ENCODE assay signal across 16 cellular contexts in genomic region chr6:143538374-143538773, GRCh38. TPM values are rescaled to one million over a fixed set of nuclear protein-coding genes. Genes with fewer than 3 reads are reported as not detected.
A peak's percentile ranks its signal among the peaks of the same experiment; 100 is the strongest.
DNase-seq lines count a peak whose midpoint lies in the region; ATAC-seq, FAIRE-seq and TF ChIP-seq lines count a peak whose summit lies in the region.
"Had no signal": no experiment of that assay in that cellular context is flagged by ENCODE, and none has a peak within 500 bp of the region (broad histone marks: within the 10 kb centered on the region; RNA-seq: fewer than 3 reads in every experiment).

No MANE protein-coding gene starts in this region.

- no peak for FAIRE-seq in H1 (lab: Jason Lieb, UNC)
- FAIRE-seq: GM12878 had no signal

- no peak for TF ChIP-seq EP300 in H1 (IDR thresholded peaks at IDR 0.05; ENCODE audit: borderline replicate concordance in 1 of 2, low read depth in 2 of 2, low read length in 2 of 2)

- no peak for TF ChIP-seq CTCF in H1 (IDR thresholded peaks at IDR 0.05; ENCODE audit: control extremely low read depth in 1 of 3, insufficient read depth in 1 of 3, low read depth in 1 of 3, low read length in 3 of 3)
- TF ChIP-seq CTCF in coronary artery (IDR thresholded peaks at IDR 0.05), result no peak

- TF ChIP-seq POLR2A in H1 (IDR thresholded peaks at IDR 0.05; ENCODE audit: control extremely low read depth in 1 of 2, low read depth in 2 of 2, low read length in 2 of 2), result no peak

- H3K14ac ChIP-seq in H1 (ENCODE audit: insufficient read length), result no peak overlapping the region

- CTCF ChIA-PET in H1 (lab: Charles Lee; ENCODE audit: partially characterized antibody), result interaction anchor here (0.6 to 9.9 kb wide), 16 partner anchors 9 to 527 kb away, joined by 3 to 77 read pairs (median 3); partner anchors contain the start of gene FUCA2

- H2BK15ac ChIP-seq in H1 (ENCODE audit: low read length), result no peak overlapping the region

- H3K23me2 ChIP-seq in H1 (ENCODE audit: low read depth, low read length), result peaks cover 9% of the 10 kb centered on the region; the same call in 1 of the 2 replicates

- peaks cover 5% of the 10 kb centered on the region for H3K36me3 Mint-ChIP-seq in T-helper 1 cell treated with Interleukin-12 subunit alpha and Interleukin-12 subunit beta and Interleukin-4 antibody, amounts not matched to agents 30 μg/mL and 1 μg/mL, for 36 hours (ENCODE audit: low read depth)

- no peak overlapping the region for H3K56ac ChIP-seq in H1 (replicated peaks; ENCODE audit: insufficient read length, low read depth, low read length)

- no peak overlapping the region for H3K9ac ChIP-seq in H1 (replicated peaks in 1 of 4; ENCODE audit: extremely low read depth in 1 of 4, low read depth in 3 of 4, low read length in 3 of 4)

- no peak for TF ChIP-seq RAD21 in H1 (IDR thresholded peaks at IDR 0.05 in 1 of 2, conservative IDR thresholded peaks at IDR 0.05 in 1 of 2; ENCODE audit: low read depth in 2 of 2, low read length in 2 of 2)

- H3K4me1 ChIP-seq in H1 (replicated peaks in 1 of 4; ENCODE audit: control insufficient read depth in 3 of 4, insufficient read depth in 4 of 4, low read length in 3 of 4), result peaks cover 6 to 10% (median 8%) of the 10 kb centered on the region in 4 experiments
- H3K4me1 ChIP-seq: psoas muscle had no signal

- H3K4me3 Mint-ChIP-seq in T-helper 1 cell treated with Interleukin-12 subunit alpha and Interleukin-12 subunit beta and Interleukin-4 antibody, amounts not matched to agents 30 μg/mL and 1 μg/mL, for 36 hours, result peak overlapping the region; percentile 80

- H2BK12ac ChIP-seq in H1 (ENCODE audit: low read depth, low read length), result no peak overlapping the region

- no peak overlapping the region for H3K23ac ChIP-seq in H1 (ENCODE audit: insufficient read length)

- H3K79me2 ChIP-seq in H1 (ENCODE audit: control insufficient read depth in 1 of 2, insufficient read depth in 2 of 2, low read length in 2 of 2), result no peaks in the 10 kb centered on the region

- peaks cover 2 to 30% (median 22%) of the 10 kb centered on the region in 4 experiments for H3K27me3 ChIP-seq in H1 (replicated peaks in 1 of 4; ENCODE audit: control insufficient read depth in 3 of 4, extremely low read depth in 1 of 4, insufficient read depth in 3 of 4, low read length in 3 of 4)
- H3K27me3 ChIP-seq: ascending aorta had no signal

- H3K36me3 ChIP-seq in H1 (ENCODE audit: control insufficient read depth in 2 of 4, insufficient read depth in 4 of 4, low read length in 3 of 4), result no peaks in the 10 kb centered on the region
- H3K36me3 ChIP-seq: ascending aorta had no signal

- no peak overlapping the region for H3K4ac ChIP-seq in H1 (replicated peaks; ENCODE audit: insufficient read length, low read depth, low read length)

- no peak overlapping the region for H4K8ac ChIP-seq in H1 (ENCODE audit: extremely low read depth, insufficient read depth, low read length)

- ATAC-seq in GM19023 (IDR thresholded peaks at IDR 0.05; ENCODE audit: unreplicated experiment), result no peak
- ATAC-seq: psoas muscle had no signal

- no peak overlapping the region for H3K18ac ChIP-seq in H1 (ENCODE audit: extremely low read depth, low read length)

- peak overlapping the region in 1 of 2 experiments; percentile 70; a peak in 1 of 4 replicates for H3K4me2 ChIP-seq in H1 (ENCODE audit: insufficient read depth in 1 of 2, low read depth in 2 of 2, low read length in 2 of 2)

- peak overlapping the region; percentile 77 for H3K27ac Mint-ChIP-seq in T-helper 1 cell treated with Interleukin-12 subunit alpha and Interleukin-12 subunit beta and Interleukin-4 antibody, amounts not matched to agents 30 μg/mL and 1 μg/mL, for 36 hours

- H4K91ac ChIP-seq in H1 (replicated peaks; ENCODE audit: insufficient read length, low read length), result no peak overlapping the region

- no peaks in the 10 kb centered on the region for H3K9me3 Mint-ChIP-seq in T-helper 1 cell treated with Interleukin-12 subunit alpha and Interleukin-12 subunit beta and Interleukin-4 antibody, amounts not matched to agents 30 μg/mL and 1 μg/mL, for 36 hours

- H2AFZ ChIP-seq in H1 (ENCODE audit: low read length), result no peak overlapping the region

- 97% methylated on average over 7 of the region's 7 CpGs; no CpG with 5 or more reads in 1 of the 2 experiments for WGBS in H1 (ENCODE audit: extremely low coverage in 1 of 2, insufficient coverage in 1 of 2, insufficient read length in 1 of 2, insufficient replicate concordance in 2 of 2, low coverage in 1 of 2, low lambda C conversion rate in 2 of 2, missing lambda C conversion rate in 1 of 2), 2 experiments

- H2BK120ac ChIP-seq in H1 (replicated peaks; ENCODE audit: low read depth, low read length), result no peak overlapping the region

- no peak overlapping the region for H2BK5ac ChIP-seq in H1 (ENCODE audit: low read depth, low read length)

- no peaks in the 10 kb centered on the region for H3K27me3 Mint-ChIP-seq in T-helper 1 cell treated with Interleukin-12 subunit alpha and Interleukin-12 subunit beta and Interleukin-4 antibody, amounts not matched to agents 30 μg/mL and 1 μg/mL, for 36 hours (ENCODE audit: low read depth)

- H3K27ac ChIP-seq in H1 (ENCODE audit: low read depth, low read length) (no peak overlapping the region), skin epidermis (peak overlapping the region in 7 of 21 experiments; percentile 31 to 85 (median 71)), coronary artery (no peak overlapping the region)
- H3K27ac ChIP-seq: psoas muscle had no signal

- peak overlapping the region; percentile 57; the same call in 1 of the 2 replicates for H2AK5ac ChIP-seq in H1 (ENCODE audit: low read depth, low read length)

- H3K79me1 ChIP-seq in H1 (ENCODE audit: low read depth, low read length), result no peaks in the 10 kb centered on the region

- peaks cover 54% of the 10 kb centered on the region for H3K4me1 Mint-ChIP-seq in T-helper 1 cell treated with Interleukin-12 subunit alpha and Interleukin-12 subunit beta and Interleukin-4 antibody, amounts not matched to agents 30 μg/mL and 1 μg/mL, for 36 hours (ENCODE audit: low read depth)

- no peak overlapping the region for H3K4me3 ChIP-seq in H1 (ENCODE audit: extremely low read depth in 1 of 4, insufficient read depth in 2 of 4, low read depth in 3 of 4, low read length in 4 of 4)
- H3K4me3 ChIP-seq in skin epidermis, result peak overlapping the region in 4 of 7 experiments; percentile 41 to 56 (median 50)
- no peak overlapping the region for H3K4me3 ChIP-seq in coronary artery

- POLR2A ChIA-PET in H1 (lab: Charles Lee; ENCODE audit: partially characterized antibody), result interaction anchor here (0.8 to 3.6 kb wide), 2 partner anchors 10 to 26 kb away, joined by 3 to 24 read pairs; partner anchors contain the start of gene FUCA2

- H3K9me3 ChIP-seq in H1 (ENCODE audit: insufficient read depth in 2 of 2, low read depth in 1 of 2, low read length in 1 of 2), result no peaks in the 10 kb centered on the region
- H3K9me3 ChIP-seq: ascending aorta, psoas muscle had no signal

- H4K5ac ChIP-seq in H1 (ENCODE audit: insufficient read length, low read depth, low read length), result no peak overlapping the region

- DNase-seq in activated effector memory CD4-positive, alpha-beta T cell treated with anti-CD3 and anti-CD28 coated beads, Interleukin-2, amount 50 U/mL, for 16 hours, result peak; percentile 70
- DNase-seq in activated effector memory CD4-positive, alpha-beta T cell treated with Interleukin-2 at 50 U/mL for 16 hours, result no peak
- DNase-seq in H1 (ENCODE audit: low read depth in 1 of 2, low spot score in 2 of 2), result no peak
- no peak for DNase-seq in coronary artery (ENCODE audit: low spot score)
- DNase-seq in DMS 273 treated with DMSO at 0.1 percent for 48 hours (lab: John Stamatoyannopoulos, UW), result no peak
- DNase-seq: DND-41, mesendoderm, NCI-H1436 treated with DMSO at 0.1 percent for 48 hours, NCI-H510A treated with DMSO at 0.1 percent for 48 hours, psoas muscle, trophoblast cell had no signal

- no peak overlapping the region for H2BK20ac ChIP-seq in H1 (ENCODE audit: low read length)

- H4K20me1 ChIP-seq in H1 (replicated peaks in 1 of 2; ENCODE audit: control insufficient read depth in 1 of 2, insufficient read depth in 2 of 2, low read length in 2 of 2), result no peaks in the 10 kb centered on the region

TF ChIP-seq in H1, 55 proteins besides CTCF, POLR2A, EP300 and RAD21:
- TF ChIP-seq SAP30 (IDR thresholded peaks at IDR 0.05; ENCODE audit: insufficient read depth, insufficient replicate concordance, low read length) (no peak), HDAC6 (IDR thresholded peaks at IDR 0.05; ENCODE audit: low read depth, low read length) (no peak), TBP (IDR thresholded peaks at IDR 0.05; ENCODE audit: low read depth, low read length) (no peak), BACH1 (IDR thresholded peaks at IDR 0.05; ENCODE audit: low read length) (no peak), YY1 (IDR thresholded peaks at IDR 0.05; ENCODE audit: low read depth, low read length) (no peak), USF2 (IDR thresholded peaks at IDR 0.05; ENCODE audit: low read length) (no peak), SP2 (IDR thresholded peaks at IDR 0.05; ENCODE audit: low read length) (no peak), POLR2AphosphoS5 (IDR thresholded peaks at IDR 0.05; ENCODE audit: low read depth, low read length) (no peak), CTBP2 (IDR thresholded peaks at IDR 0.05; ENCODE audit: borderline replicate concordance, insufficient read depth, insufficient read length, low read length) (no peak)

RNA-seq across cellular contexts. Expression of gene FUCA2, which starts 26.9 kb away (rescaled TPM):
- 47.2 and 47.4 TPM in 2 replicates for total RNA-seq in H1 (2021; fragmentation: NEBNext Ultra II Directional; extraction: Animal tissue kit (Norgen Biotek cat#: 25700))
- polyA plus RNA-seq in H1 (2011; rRNA removed), result 14.3 and 24.2 TPM in 2 replicates
- polyA plus RNA-seq in H1 (2011; cell fraction: cytosol; rRNA removed), result 25.9 TPM
- polyA plus RNA-seq in H1 (2011; cell fraction: nucleus; rRNA removed), result 15.2 TPM
- 44.7 to 57.4 TPM (median 49.5 TPM) in 4 replicates for polyA plus RNA-seq in H1 (2012, experiment 1 of 2)
- polyA plus RNA-seq in H1 (2012, experiment 2 of 2), result 27.6 TPM
- 60.6 TPM for polyA plus RNA-seq in H1 (2013, experiment 1 of 2)
- 65.8 TPM for polyA plus RNA-seq in H1 (2013, experiment 2 of 2)
- 18.2 and 25.3 TPM in 2 replicates for polyA minus RNA-seq in H1 (2011; rRNA and poly(A)+ RNA removed)
- polyA minus RNA-seq in H1 (2011; cell fraction: cytosol; rRNA and poly(A)+ RNA removed), result 14.5 TPM
- 15.7 TPM for polyA minus RNA-seq in H1 (2011; cell fraction: nucleus; rRNA and poly(A)+ RNA removed)

Comparison
In these comparisons a context has a peak if more than half of its experiments do, and no peak if none do; other contexts are left out.
1. H3K4me3 ChIP-seq: peak in skin epidermis (4 of 7); none in H1 (0 of 4) and coronary artery (single experiment).